Comparison of ENCODE assay signal across 8 cellular contexts in genomic region chr12:88036368-88036965, GRCh38. TPM values are rescaled to one million over a fixed set of nuclear protein-coding genes. Genes with fewer than 3 reads are reported as not detected.
A peak's percentile ranks its signal among the peaks of the same experiment; 100 is the strongest.
DNase-seq lines count a peak whose midpoint lies in the region; ATAC-seq and TF ChIP-seq lines count a peak whose summit lies in the region.

No MANE protein-coding gene starts in this region.

- H3K9ac ChIP-seq in skeletal muscle tissue (ENCODE audit: low read depth in 1 of 3, low read length in 3 of 3): peak overlapping the region in 2 of 3 donors; percentile 89

- H3K27ac ChIP-seq in skeletal muscle tissue (ENCODE audit: low read depth, low read length): no peak overlapping the region

- no peak for ATAC-seq in stimulated activated naive CD8-positive, alpha-beta T cell treated with anti-CD3 and anti-CD28 coated beads, Interleukin-15, Interleukin-2, amounts not matched to agents 100 U/mL and 50 U/mL, for 24 hours
- ATAC-seq in T-cell (replicated peaks in 1 of 4) (no peak), HG03159 (IDR thresholded peaks at IDR 0.05; ENCODE audit: unreplicated experiment) (no peak)

- peaks cover 9 to 26% (median 12%) of the 10 kb centered on the region in 3 donors for H3K4me1 ChIP-seq in skeletal muscle tissue (ENCODE audit: control insufficient read depth in 3 of 3, insufficient read depth in 3 of 3, low read length in 3 of 3)

- peak overlapping the region; percentile 72 for H3K27ac Mint-ChIP-seq in stimulated activated naive CD8-positive, alpha-beta T cell treated with anti-CD3 and anti-CD28 coated beads, Interleukin-15, Interleukin-2, amounts not matched to agents 100 ng/mL and 50 ng/mL, for 24 hours
- peak overlapping the region in 1 of 2 donors; percentile 93 for H3K27ac Mint-ChIP-seq in T-cell

- peaks cover 53% of the 10 kb centered on the region for H3K4me1 Mint-ChIP-seq in stimulated activated naive CD8-positive, alpha-beta T cell treated with anti-CD3 and anti-CD28 coated beads, Interleukin-15, Interleukin-2, amounts not matched to agents 100 ng/mL and 50 ng/mL, for 24 hours (ENCODE audit: low read depth)
- H3K4me1 Mint-ChIP-seq in T-cell: peaks cover 58 to 62% (median 62%) of the 10 kb centered on the region in 3 donors

- no peaks in the 10 kb centered on the region for H3K27me3 ChIP-seq in skeletal muscle tissue (ENCODE audit: control insufficient read depth in 3 of 3, insufficient read depth in 3 of 3, low read length in 3 of 3)

- no peak for TF ChIP-seq CTCF in fibroblast of the aortic adventitia (IDR thresholded peaks at IDR 0.05; ENCODE audit: insufficient read depth, low read length)

- H3K27me3 Mint-ChIP-seq in stimulated activated naive CD8-positive, alpha-beta T cell treated with anti-CD3 and anti-CD28 coated beads, Interleukin-15, Interleukin-2, amounts not matched to agents 100 ng/mL and 50 ng/mL, for 24 hours: no peaks in the 10 kb centered on the region
- H3K27me3 Mint-ChIP-seq in T-cell: no peaks in the 10 kb centered on the region

- no peak for DNase-seq in stimulated activated naive CD8-positive, alpha-beta T cell treated with anti-CD3 and anti-CD28 coated beads, Interleukin-15, Interleukin-2, amounts not matched to agents 100 U/mL and 50 U/mL, for 24 hours
- DNase-seq in T-cell (no peak), fibroblast of the aortic adventitia (ENCODE audit: low read depth) (peak; percentile 58), 8988T (no peak), Kasumi-1 (lab: John Stamatoyannopoulos, UW) (no peak)

- no peaks in the 10 kb centered on the region for H3K36me3 ChIP-seq in skeletal muscle tissue (ENCODE audit: control insufficient read depth in 3 of 3, insufficient read depth in 3 of 3, low read length in 3 of 3)

- H3K4me3 ChIP-seq in fibroblast of the aortic adventitia (ENCODE audit: low read depth, low read length) (peak overlapping the region; percentile 95), skeletal muscle tissue (ENCODE audit: low read length in 3 of 3) (peak overlapping the region; percentile 94 to 100 (median 98))

- H3K36me3 Mint-ChIP-seq in stimulated activated naive CD8-positive, alpha-beta T cell treated with anti-CD3 and anti-CD28 coated beads, Interleukin-15, Interleukin-2, amounts not matched to agents 100 ng/mL and 50 ng/mL, for 24 hours (ENCODE audit: low read depth): peaks cover 36% of the 10 kb centered on the region
- H3K36me3 Mint-ChIP-seq in T-cell: peaks cover 7% of the 10 kb centered on the region

- CTCF ChIA-PET in T-cell (lab: Charles Lee): no interaction called here

- no peaks in the 10 kb centered on the region for H3K9me3 Mint-ChIP-seq in stimulated activated naive CD8-positive, alpha-beta T cell treated with anti-CD3 and anti-CD28 coated beads, Interleukin-15, Interleukin-2, amounts not matched to agents 100 ng/mL and 50 ng/mL, for 24 hours
- H3K9me3 Mint-ChIP-seq in T-cell: no peaks in the 10 kb centered on the region

- H3K9me3 ChIP-seq in skeletal muscle tissue (ENCODE audit: control insufficient read depth in 3 of 3, low read length in 3 of 3): no peaks in the 10 kb centered on the region

- POLR2A ChIA-PET in T-cell (lab: Charles Lee): interaction anchor here (0.6 to 0.9 kb wide), 3 partner anchors 10 to 1544 kb away, joined by 3 to 5 read pairs (median 4); no protein-coding TSS in a partner anchor

- H3K4me3 Mint-ChIP-seq in stimulated activated naive CD8-positive, alpha-beta T cell treated with anti-CD3 and anti-CD28 coated beads, Interleukin-15, Interleukin-2, amounts not matched to agents 100 ng/mL and 50 ng/mL, for 24 hours: peak overlapping the region; percentile 96
- H3K4me3 Mint-ChIP-seq in T-cell: peak overlapping the region; percentile 95 to 97 (median 96)

RNA-seq across cellular contexts. Expression of gene C12orf50, which starts 7.3 kb away (rescaled TPM):
- under 1 TPM in 4 of 5 donors, not detected in 1; 0.07 to 0.15 (median 0.10) TPM for total RNA-seq in T-cell
- not detected in 2 replicates for total RNA-seq in fibroblast of the aortic adventitia (ENCODE audit: low replicate concordance)
- total RNA-seq in skeletal muscle tissue: not detected
